ENCODE assay signal across 19 cellular contexts in genomic region chr7:148261523-148261922, GRCh38.
DNase-seq lines count a peak whose midpoint lies in the region; ATAC-seq and TF ChIP-seq lines count a peak whose summit lies in the region.
"Had no signal": no experiment of that assay in that cellular context is flagged by ENCODE, and none has a peak within 500 bp of the region (broad histone marks: within the 10 kb centered on the region; RNA-seq: fewer than 3 reads in every experiment).

No MANE protein-coding gene starts in this region.

- H4K91ac ChIP-seq in neuronal stem cell (ENCODE audit: low read depth, low read length, poor library complexity), result no peak overlapping the region

- no peak overlapping the region for H3K9ac ChIP-seq in neuronal stem cell (ENCODE audit: low read depth, low read length, poor library complexity)
- H3K9ac ChIP-seq: BLaER1, GM23248 had no signal

- no peak overlapping the region for H2BK120ac ChIP-seq in neuronal stem cell (ENCODE audit: low read depth, low read length)

- H3K27me3 ChIP-seq in right cardiac atrium (ENCODE audit: control insufficient read depth, insufficient read depth) (no peaks in the 10 kb centered on the region), gastroesophageal sphincter (no peaks in the 10 kb centered on the region), neuronal stem cell (ENCODE audit: control insufficient read depth in 3 of 3, insufficient read depth in 3 of 3, low read depth in 1 of 3, low read length in 3 of 3) (no peaks in the 10 kb centered on the region), vagina (no peaks in the 10 kb centered on the region), uterus (no peaks in the 10 kb centered on the region)
- H3K27me3 ChIP-seq: BLaER1 had no signal

- H4K8ac ChIP-seq in neuronal stem cell (ENCODE audit: low read depth, low read length), result no peak overlapping the region

- H3K4me2 ChIP-seq in neuronal stem cell (ENCODE audit: insufficient read depth, low read length, poor library complexity, severe bottlenecking), result no peak overlapping the region

- no peak overlapping the region for H2BK15ac ChIP-seq in neuronal stem cell (ENCODE audit: low read length)

- ATAC-seq in right cardiac atrium (no peak), left ventricle myocardium superior (no peak), gastroesophageal sphincter (no peak)
- ATAC-seq: CD8-positive, alpha-beta T cell; HCT116 had no signal

- TF ChIP-seq POLR2A in gastroesophageal sphincter (IDR thresholded peaks at IDR 0.05) (no peak), vagina (IDR thresholded peaks at IDR 0.05) (no peak), uterus (IDR thresholded peaks at IDR 0.05) (no peak)

- WGBS in right cardiac atrium, result 92% methylated on average over 10 of the region's 10 CpGs
- 100% methylated on average over 1 of the region's 10 CpGs; no CpG with 5 or more reads in 1 of the 2 donors for WGBS in gastroesophageal sphincter (ENCODE audit: low coverage in 1 of 2), 2 donors
- no CpG with 5 or more reads among the region's 10 CpGs for WGBS in neuronal stem cell (ENCODE audit: extremely low coverage in 2 of 2, insufficient read length in 2 of 2, insufficient replicate concordance in 1 of 2), 2 donors

- H3K36me3 ChIP-seq in gastroesophageal sphincter, result no peaks in the 10 kb centered on the region
- no peaks in the 10 kb centered on the region for H3K36me3 ChIP-seq in neuronal stem cell (replicated peaks in 1 of 2; ENCODE audit: control insufficient read depth in 2 of 2, insufficient read depth in 2 of 2, low read length in 2 of 2)
- no peaks in the 10 kb centered on the region for H3K36me3 ChIP-seq in vagina
- no peaks in the 10 kb centered on the region for H3K36me3 ChIP-seq in uterus
- H3K36me3 ChIP-seq: BLaER1 had no signal

- H2AFZ ChIP-seq in neuronal stem cell (ENCODE audit: low read length), result no peak overlapping the region
- H2AFZ ChIP-seq: GM23248 had no signal

- H3K79me1 ChIP-seq in neuronal stem cell (ENCODE audit: low read depth, low read length), result no peaks in the 10 kb centered on the region

- H3K14ac ChIP-seq in neuronal stem cell (ENCODE audit: low read length), result peak overlapping the region; percentile 67

- H2BK5ac ChIP-seq in neuronal stem cell (ENCODE audit: low read length), result no peak overlapping the region

- H3K4ac ChIP-seq in neuronal stem cell (ENCODE audit: low read length), result no peak overlapping the region

- no peaks in the 10 kb centered on the region for H3K4me1 ChIP-seq in right cardiac atrium (ENCODE audit: control insufficient read depth, insufficient read depth, low read length)
- H3K4me1 ChIP-seq in gastroesophageal sphincter, result peaks cover 0 to 30% (median 8%) of the 10 kb centered on the region in 3 donors
- H3K4me1 ChIP-seq in neuronal stem cell (ENCODE audit: control insufficient read depth in 2 of 2, insufficient read depth in 1 of 2, low read depth in 1 of 2, low read length in 2 of 2), result peaks cover 0 to 1% of the 10 kb centered on the region in 2 donors
- peaks cover 5% of the 10 kb centered on the region for H3K4me1 ChIP-seq in vagina
- no peaks in the 10 kb centered on the region for H3K4me1 ChIP-seq in uterus

- no peak for TF ChIP-seq EP300 in gastroesophageal sphincter (IDR thresholded peaks at IDR 0.05)

- H2BK12ac ChIP-seq in neuronal stem cell (ENCODE audit: low read length), result no peak overlapping the region

- DNase-seq in right cardiac atrium (peak in 2 of 3 donors; percentile 46 to 55), left ventricle myocardium superior (no peak), neuronal stem cell (ENCODE audit: low spot score) (no peak), vagina (ENCODE audit: extremely low spot score in 2 of 2) (no peak), uterus (no peak), NCI-H524 treated with DMSO at 0.1 percent for 48 hours (lab: John Stamatoyannopoulos, UW) (no peak), SW 1271 (lab: John Stamatoyannopoulos, UW) (no peak)
- DNase-seq: Caco-2; CD4-positive, CD25-positive, alpha-beta regulatory T cell; CD8-positive, alpha-beta T cell; DMS153; DND-41; GM23248; H9 had no signal

- intact Hi-C loops in right cardiac atrium (cut with DNase I) (loop anchor here in 2 of 4 donors (5.0 to 10.0 kb wide), 2 partner anchors 703 to 1014 kb away; no protein-coding TSS in a partner anchor), left ventricle myocardium superior (cut with micrococcal nuclease) (no loop called here), vagina (cut with DNase I) (no loop called here), uterus (cut with DNase I; ENCODE audit: low total_unique reads) (no loop called here)

- H3K4me3 ChIP-seq in right cardiac atrium (ENCODE audit: low read length), result no peak overlapping the region
- H3K4me3 ChIP-seq in gastroesophageal sphincter, result no peak overlapping the region
- no peak overlapping the region for H3K4me3 ChIP-seq in neuronal stem cell (ENCODE audit: low read length in 2 of 2)
- H3K4me3 ChIP-seq in vagina, result no peak overlapping the region
- H3K4me3 ChIP-seq in uterus, result no peak overlapping the region
- H3K4me3 ChIP-seq: BLaER1, GM23248 had no signal

- H3K27ac ChIP-seq in right cardiac atrium (ENCODE audit: low read length) (no peak overlapping the region), gastroesophageal sphincter (peak overlapping the region in 3 of 4 donors; percentile 63 to 70 (median 67)), neuronal stem cell (replicated peaks; ENCODE audit: low read length) (no peak overlapping the region), vagina (peak overlapping the region; percentile 78), uterus (peak overlapping the region in 1 of 2 donors; percentile 46)
- H3K27ac ChIP-seq: 22Rv1, BLaER1, C4-2B, GM23248 had no signal

- H3K23ac ChIP-seq in neuronal stem cell (ENCODE audit: low read depth, low read length, poor library complexity), result no peak overlapping the region

- TF ChIP-seq CTCF in gastroesophageal sphincter (IDR thresholded peaks at IDR 0.05) (no peak), vagina (IDR thresholded peaks at IDR 0.05) (no peak), uterus (IDR thresholded peaks at IDR 0.05) (no peak)

- H3K9me3 ChIP-seq in right cardiac atrium (ENCODE audit: control insufficient read depth, low read length), result no peaks in the 10 kb centered on the region
- no peaks in the 10 kb centered on the region for H3K9me3 ChIP-seq in gastroesophageal sphincter
- H3K9me3 ChIP-seq in neuronal stem cell (replicated peaks in 1 of 2; ENCODE audit: control insufficient read depth in 2 of 2, insufficient read depth in 1 of 2, low read depth in 1 of 2, low read length in 2 of 2), result no peaks in the 10 kb centered on the region
- no peaks in the 10 kb centered on the region for H3K9me3 ChIP-seq in vagina
- no peaks in the 10 kb centered on the region for H3K9me3 ChIP-seq in uterus
- H3K9me3 ChIP-seq: BLaER1, Caco-2 had no signal

- H3K18ac ChIP-seq in neuronal stem cell (ENCODE audit: low read length), result no peak overlapping the region

- H2AK5ac ChIP-seq in neuronal stem cell (ENCODE audit: low read depth, low read length), result peak overlapping the region; percentile 26

Comparison
In these comparisons a context has a peak if more than half of its experiments do, and no peak if none do; other contexts are left out.
1. DNase-seq: peak in right cardiac atrium (2 of 3); none in left ventricle myocardium superior (single experiment), neuronal stem cell (single experiment), vagina (0 of 2), uterus (0 of 2), NCI-H524 treated with DMSO at 0.1 percent for 48 hours (single experiment) and SW 1271 (0 of 2).
2. H3K27ac ChIP-seq: peak in gastroesophageal sphincter (3 of 4) and vagina (single experiment); none in right cardiac atrium (single experiment) and neuronal stem cell (single experiment).